8 cellular contexts compared by ENCODE assay signal in genomic region chr14:35336171-35337073, GRCh38. TPM values are rescaled to one million over a fixed set of nuclear protein-coding genes. Genes with fewer than 3 reads are reported as not detected.
DNase-seq lines count a peak whose midpoint lies in the region; ATAC-seq and TF ChIP-seq lines count a peak whose summit lies in the region.

No MANE protein-coding gene starts in this region.

- peak; percentile 71 to 73 (median 72) for ATAC-seq in psoas muscle
- no peak for ATAC-seq in HG02970 (IDR thresholded peaks at IDR 0.05; ENCODE audit: low FRiP score, unreplicated experiment)

- peak overlapping the region; percentile 78 for H3K9ac ChIP-seq in adipocyte (ENCODE audit: low read length)

- H3K36me3 ChIP-seq in adipocyte (ENCODE audit: control insufficient read depth, insufficient read depth, low read length, severe bottlenecking) (no peaks in the 10 kb centered on the region), left ventricle myocardium inferior (no peaks in the 10 kb centered on the region), psoas muscle (ENCODE audit: insufficient read depth in 1 of 2, low read depth in 1 of 2) (no peaks in the 10 kb centered on the region)

- peaks cover 49% of the 10 kb centered on the region for H3K4me1 ChIP-seq in adipocyte (ENCODE audit: control insufficient read depth, insufficient read depth, low read length)
- H3K4me1 ChIP-seq in left ventricle myocardium inferior = peaks cover 73% of the 10 kb centered on the region
- peaks cover 37% of the 10 kb centered on the region for H3K4me1 ChIP-seq in psoas muscle

- WGBS in psoas muscle, 3 donors = 27 to 33% (median 29%) methylated on average over 26 of the region's 26 CpGs

- no peak for TF ChIP-seq CTCF in left ventricle myocardium inferior (IDR thresholded peaks at IDR 0.05; ENCODE audit: borderline replicate concordance)
- no peak for TF ChIP-seq CTCF in psoas muscle (IDR thresholded peaks at IDR 0.05)

- intact Hi-C loops in left ventricle myocardium inferior (cut with micrococcal nuclease) = loop anchor here (10.0 kb wide), 1 partner anchor 68 kb away; the partner anchor contains the start of gene NFKBIA
- intact Hi-C loops in psoas muscle (cut with DNase I) = loop anchor here (2.0 to 5.0 kb wide), 2 partner anchors 34 to 70 kb away; no protein-coding TSS in a partner anchor

- H3K9me3 ChIP-seq in adipocyte (ENCODE audit: control insufficient read depth, low read length) (no peaks in the 10 kb centered on the region), left ventricle myocardium inferior (replicated peaks) (no peaks in the 10 kb centered on the region), psoas muscle (no peaks in the 10 kb centered on the region)

- H3K27me3 ChIP-seq in adipocyte (replicated peaks; ENCODE audit: control insufficient read depth, insufficient read depth, low read length) = no peaks in the 10 kb centered on the region
- no peaks in the 10 kb centered on the region for H3K27me3 ChIP-seq in left ventricle myocardium inferior (ENCODE audit: low read depth)
- H3K27me3 ChIP-seq in psoas muscle (ENCODE audit: insufficient read depth in 3 of 3, low read length in 2 of 3) = no peaks in the 10 kb centered on the region

- DNase-seq in HT-29 (ENCODE audit: low spot score) (peak; percentile 85), adipocyte (ENCODE audit: low read depth) (no peak), left ventricle myocardium inferior (peak; percentile 93), psoas muscle (peak; percentile 93 to 94), activated gamma-delta T cell (lab: John Stamatoyannopoulos, UW) (no peak)
- no peak for DNase-seq in activated CD4-positive, alpha-beta T cell treated with anti-CD3 and anti-CD28 coated beads for 1 hour
- no peak for DNase-seq in activated effector memory CD4-positive, alpha-beta T cell treated with Interleukin-2 at 50 U/mL for 16 hours

- peak overlapping the region; percentile 93 for H3K27ac ChIP-seq in left ventricle myocardium inferior (replicated peaks)
- peak overlapping the region; percentile 75 for H3K27ac ChIP-seq in psoas muscle

- peak overlapping the region; percentile 53 for H3K4me3 ChIP-seq in adipocyte (ENCODE audit: low read length)
- peak overlapping the region; percentile 41 for H3K4me3 ChIP-seq in left ventricle myocardium inferior
- H3K4me3 ChIP-seq in psoas muscle = peak overlapping the region; percentile 15

RNA-seq across cellular contexts. Expression of gene PSMA6, which starts 44.2 kb away (rescaled TPM):
- total RNA-seq in HT-29 (2014; rRNA removed; shearing (Covaris generic)) = 80.3 and 112 TPM in 2 replicates
- total RNA-seq in left ventricle myocardium inferior (179 TPM), psoas muscle (100 to 1,000 TPM; 176 to 276 (median 262) TPM)
- polyA plus RNA-seq in psoas muscle = 100 to 1,000 TPM; 328 to 653 (median 448) TPM

Comparison
In these comparisons a context has a peak if more than half of its experiments do, and no peak if none do; other contexts are left out.
1. DNase-seq: peak in HT-29 (single experiment), left ventricle myocardium inferior (single experiment) and psoas muscle (2 of 2); none in adipocyte (single experiment), activated CD4-positive, alpha-beta T cell treated with anti-CD3 and anti-CD28 coated beads for 1 hour (single experiment), activated effector memory CD4-positive, alpha-beta T cell treated with Interleukin-2 at 50 U/mL for 16 hours (single experiment) and activated gamma-delta T cell (single experiment).
2. Peak in every context shown above with its lines, with median percentiles within 50 percentile points of each other: H3K4me3 ChIP-seq.